In genomic region chrX:56802921-56803848, GRCh38 we compare ENCODE assay signal across 8 cellular contexts.
DNase-seq lines count a peak whose midpoint lies in the region; ATAC-seq lines count a peak whose summit lies in the region.

No MANE protein-coding gene starts in this region.

- H3K4me1 Mint-ChIP-seq in CD4-positive, alpha-beta memory T cell: peaks cover 24 to 50% (median 33%) of the 10 kb centered on the region in 4 donors

- POLR2A ChIA-PET in CD4-positive, alpha-beta memory T cell (lab: Charles Lee; ENCODE audit: partially characterized antibody): no interaction called here

- ATAC-seq in HG03095 (IDR thresholded peaks at IDR 0.05; ENCODE audit: unreplicated experiment) (peak; percentile 51), HG03439 (IDR thresholded peaks at IDR 0.05; ENCODE audit: unreplicated experiment) (no peak)

- H3K36me3 ChIP-seq in CD4-positive, alpha-beta memory T cell (ENCODE audit: insufficient read depth, low read length): no peaks in the 10 kb centered on the region
- no peaks in the 10 kb centered on the region for H3K36me3 ChIP-seq in adipocyte (ENCODE audit: control insufficient read depth, insufficient read depth, low read length, severe bottlenecking)

- no peak overlapping the region for H3K27ac ChIP-seq in CD4-positive, alpha-beta memory T cell (ENCODE audit: low read depth, low read length)

- no peak overlapping the region for H3K4me3 ChIP-seq in CD4-positive, alpha-beta memory T cell (ENCODE audit: low read length in 2 of 2)
- peak overlapping the region; percentile 87 for H3K4me3 ChIP-seq in adipocyte (ENCODE audit: low read length)

- peak overlapping the region; percentile 46 to 98 (median 96) for H3K4me3 Mint-ChIP-seq in CD4-positive, alpha-beta memory T cell

- peak overlapping the region; percentile 80 for H3K9ac ChIP-seq in adipocyte (ENCODE audit: low read length)

- peak overlapping the region; percentile 63 to 94 (median 88) for H3K27ac Mint-ChIP-seq in CD4-positive, alpha-beta memory T cell

- intact Hi-C loops in CD4-positive, alpha-beta memory T cell (cut with micrococcal nuclease): loop anchor here (1.0 kb wide), 1 partner anchor 175 kb away; no protein-coding TSS in a partner anchor
- intact Hi-C loops in cardiac septum (cut with DNase I): loop anchor here (10.0 kb wide), 1 partner anchor 172 kb away; no protein-coding TSS in a partner anchor

- no peaks in the 10 kb centered on the region for H3K27me3 Mint-ChIP-seq in CD4-positive, alpha-beta memory T cell

- H3K9me3 Mint-ChIP-seq in CD4-positive, alpha-beta memory T cell: no peaks in the 10 kb centered on the region

- in situ Hi-C loops in SK-MEL-5 (cut with HindIII; ENCODE audit: low pct_unique_long_range_greater_than_20kb, low sequenced_read_pairs): no loop called here

- CTCF ChIA-PET in CD4-positive, alpha-beta memory T cell (lab: Charles Lee; ENCODE audit: partially characterized antibody): interaction anchor here (1.0 to 3.1 kb wide), 2 partner anchors 15 to 175 kb away, joined by 3 to 21 read pairs; no protein-coding TSS in a partner anchor

- DNase-seq in CD4-positive, alpha-beta memory T cell: peak; percentile 46 to 79 (median 77)
- DNase-seq in SK-MEL-5 (ENCODE audit: low read depth, low spot score) (peak; percentile 57), adipocyte (ENCODE audit: low read depth) (peak; percentile 72), cardiac septum (ENCODE audit: low spot score) (peak; percentile 87), pulmonary artery endothelial cell (ENCODE audit: low read depth, low spot score) (peak; percentile 69), NCI-H510A treated with DMSO at 0.1 percent for 48 hours (lab: John Stamatoyannopoulos, UW) (no peak)

- no peaks in the 10 kb centered on the region for H3K27me3 ChIP-seq in CD4-positive, alpha-beta memory T cell (ENCODE audit: insufficient read depth, low read length)
- H3K27me3 ChIP-seq in adipocyte (replicated peaks; ENCODE audit: control insufficient read depth, insufficient read depth, low read length): peaks cover 6% of the 10 kb centered on the region

- H3K9me3 ChIP-seq in CD4-positive, alpha-beta memory T cell (ENCODE audit: control insufficient read depth in 1 of 2, low read length in 2 of 2): no peaks in the 10 kb centered on the region
- H3K9me3 ChIP-seq in adipocyte (ENCODE audit: control insufficient read depth, low read length): no peaks in the 10 kb centered on the region

- peaks cover 4 to 10% of the 10 kb centered on the region in 2 donors for H3K36me3 Mint-ChIP-seq in CD4-positive, alpha-beta memory T cell

- peaks cover 43% of the 10 kb centered on the region for H3K4me1 ChIP-seq in CD4-positive, alpha-beta memory T cell (ENCODE audit: insufficient read depth, low read length)
- H3K4me1 ChIP-seq in adipocyte (ENCODE audit: control insufficient read depth, insufficient read depth, low read length): peaks cover 6% of the 10 kb centered on the region
